8 cellular contexts compared by ENCODE assay signal in the genomic region with DNA sequence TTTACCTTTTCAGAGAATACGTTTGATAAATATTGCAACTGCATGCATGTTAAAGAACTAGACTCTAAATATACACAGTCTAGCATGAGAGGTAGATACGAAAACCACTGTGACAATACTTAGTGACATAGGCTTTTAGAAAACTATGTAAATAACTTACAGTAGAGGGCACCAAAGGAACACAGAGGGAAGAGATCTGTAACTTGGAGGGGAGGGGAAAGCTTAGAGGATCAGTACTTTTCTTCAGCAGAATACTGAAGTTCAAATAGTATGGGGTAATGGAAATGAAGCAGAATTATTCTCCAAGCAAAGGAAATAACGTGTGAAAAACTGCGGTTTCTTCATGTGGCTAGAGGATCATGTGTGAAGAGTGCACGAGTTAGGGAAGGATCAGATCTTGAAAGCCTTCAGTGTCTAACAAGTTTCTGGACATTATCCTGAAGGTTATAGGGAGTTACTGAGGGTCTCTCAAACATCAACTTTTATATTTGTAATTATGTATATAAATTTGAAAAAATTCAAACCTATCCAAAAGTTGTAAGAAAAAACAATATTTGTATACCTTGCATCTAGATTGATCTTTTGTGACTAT.
A peak's percentile ranks its signal among the peaks of the same experiment; 100 is the strongest.
DNase-seq lines count a peak whose midpoint lies in the region; ATAC-seq, FAIRE-seq and TF ChIP-seq lines count a peak whose summit lies in the region.

No MANE protein-coding gene starts in this region.

- WGBS in HepG2 (ENCODE audit: low lambda C conversion rate): 1% methylated on average over 5 of the region's 5 CpGs

- ATAC-seq in HG02588 (IDR thresholded peaks at IDR 0.05; ENCODE audit: unreplicated experiment) (peak; percentile 77), HepG2 (peak; percentile 92)

- no peak overlapping the region for H3K27ac ChIP-seq in HepG2 (ENCODE audit: extremely low read length, insufficient read depth, low read length)

- CTCF ChIA-PET in HepG2 (lab: Yijun Ruan, JAX; ENCODE audit: low intra/inter-chr PET ratio, low total read pairs): interaction anchor here (0.7 kb wide), 1 partner anchor 173 kb away, joined by 3 read pairs; no protein-coding TSS in a partner anchor

- peak; percentile 25 to 49 for DNase-seq in SHP77 (lab: John Stamatoyannopoulos, UW)
- no peak for DNase-seq in SHP77 treated with DMSO at 0.1 percent for 48 hours (lab: John Stamatoyannopoulos, UW)
- DNase-seq in NCI-H510A (lab: John Stamatoyannopoulos, UW): peak; percentile 9
- peak; percentile 61 for DNase-seq in cerebellar cortex (ENCODE audit: low spot score)
- peak; percentile 20 for DNase-seq in HepG2 (ENCODE audit: low spot score)
- DNase-seq in KG1 (lab: John Stamatoyannopoulos, UW): no peak
- DNase-seq in activated gamma-delta T cell (lab: John Stamatoyannopoulos, UW): no peak

- TF ChIP-seq EP300 in HepG2 (IDR thresholded peaks at IDR 0.05; ENCODE audit: low read depth in 2 of 2, low read length in 2 of 2) (no peak), HepG2 (CRISPR knock-in tag; IDR thresholded peaks at IDR 0.05; ENCODE audit: borderline replicate concordance) (no peak)

- no peaks in the 10 kb centered on the region for H3K79me2 ChIP-seq in HepG2 (ENCODE audit: insufficient read depth, low read length)

- no peak for TF ChIP-seq POLR2A in HepG2 (IDR thresholded peaks at IDR 0.05; ENCODE audit: insufficient read depth in 1 of 2, low read depth in 2 of 2, low read length in 2 of 2)

- H3K27me3 ChIP-seq in HepG2 (ENCODE audit: control insufficient read depth in 1 of 2, insufficient read depth in 2 of 2, low read length in 2 of 2): no peaks in the 10 kb centered on the region

- H3K9me3 ChIP-seq in HepG2 (ENCODE audit: low read length): no peaks in the 10 kb centered on the region

- peak; percentile 69 for TF ChIP-seq CTCF in HepG2 (CRISPR knock-in tag; IDR thresholded peaks at IDR 0.05)

- H2AFZ ChIP-seq in HepG2 (ENCODE audit: low read length): no peak overlapping the region

- no peak for TF ChIP-seq RAD21 in HepG2 (CRISPR knock-in tag; IDR thresholded peaks at IDR 0.05)

- intact Hi-C loops in HepG2 (cut with micrococcal nuclease; ENCODE audit: unreplicated experiment): no loop called here

- no peak overlapping the region for H3K4me3 ChIP-seq in HepG2 (replicated peaks in 1 of 3; ENCODE audit: insufficient read depth in 1 of 3, low read depth in 2 of 3, low read length in 3 of 3)

- H3K4me1 ChIP-seq in HepG2 (ENCODE audit: insufficient read depth, low read length): no peaks in the 10 kb centered on the region

- peak; percentile 18 for FAIRE-seq in HepG2 (lab: Jason Lieb, UNC)

- H3K36me3 ChIP-seq in HepG2 (replicated peaks in 1 of 2; ENCODE audit: control insufficient read depth in 1 of 2, insufficient read depth in 2 of 2, low read length in 2 of 2): no peaks in the 10 kb centered on the region

- BruUV-seq in HepG2 (replicated peaks; lab: Mats Ljungman, UMichigan): no TSS peak

- in situ Hi-C loops in HepG2 (cut with HindIII; ENCODE audit: extremely low pct_ligation_motif_present, low pct_unique_long_range_greater_than_20kb): no loop called here

- H3K9ac ChIP-seq in HepG2 (ENCODE audit: insufficient read depth, low read depth, low read length): no peak overlapping the region

- H3K4me2 ChIP-seq in HepG2 (ENCODE audit: low read depth, low read length): no peak overlapping the region

- no peaks in the 10 kb centered on the region for H4K20me1 ChIP-seq in HepG2 (ENCODE audit: insufficient read depth, low read length)

- POLR2A ChIA-PET in HepG2 (lab: Yijun Ruan, JAX): no interaction called here

TF ChIP-seq in HepG2, 621 proteins besides CTCF, POLR2A, EP300 and RAD21 (continues in another document):
- TF ChIP-seq ZNF232 (CRISPR knock-in tag; IDR thresholded peaks at IDR 0.05; ENCODE audit: borderline replicate concordance) (no peak), CBX5 (CRISPR knock-in tag; IDR thresholded peaks at IDR 0.05; ENCODE audit: borderline replicate concordance) (no peak), SATB2 (CRISPR knock-in tag; IDR thresholded peaks at IDR 0.05) (no peak), ATF7-NPFF (CRISPR knock-in tag; IDR thresholded peaks at IDR 0.05; ENCODE audit: low read depth) (no peak), KDM3A (CRISPR knock-in tag; IDR thresholded peaks at IDR 0.05; ENCODE audit: low read depth) (no peak), CHD2 (IDR thresholded peaks at IDR 0.05; ENCODE audit: low read depth, low read length) (no peak), ZNF136 (CRISPR knock-in tag; IDR thresholded peaks at IDR 0.05; ENCODE audit: low read depth) (no peak), CREB1 (IDR thresholded peaks at IDR 0.05) (no peak), CREB1 (CRISPR knock-in tag; IDR thresholded peaks at IDR 0.05) (no peak), NCOA5 (CRISPR knock-in tag; IDR thresholded peaks at IDR 0.05) (no peak), STAG1 (CRISPR knock-in tag; IDR thresholded peaks at IDR 0.05) (peak; percentile 58), FOXA1 (IDR thresholded peaks at IDR 0.05) (no peak), FOXA1 (CRISPR knock-in tag; IDR thresholded peaks at IDR 0.05) (0 out of 2 replicates have a peak, but pooled peaks have one; percentile 31), FOXO1 (CRISPR knock-in tag; IDR thresholded peaks at IDR 0.05) (no peak), TEAD3 (CRISPR knock-in tag; optimal IDR thresholded peaks at IDR 0.05; ENCODE audit: borderline replicate concordance) (peak; percentile 89), ZFP41 (CRISPR knock-in tag; IDR thresholded peaks at IDR 0.05; ENCODE audit: borderline replicate concordance) (no peak), ZBTB44 (CRISPR knock-in tag; IDR thresholded peaks at IDR 0.05) (no peak), TCF7 (IDR thresholded peaks at IDR 0.05; ENCODE audit: low read depth) (no peak), ZSCAN30 (CRISPR knock-in tag; IDR thresholded peaks at IDR 0.05) (no peak)
- TF ChIP-seq, protein P1, sequence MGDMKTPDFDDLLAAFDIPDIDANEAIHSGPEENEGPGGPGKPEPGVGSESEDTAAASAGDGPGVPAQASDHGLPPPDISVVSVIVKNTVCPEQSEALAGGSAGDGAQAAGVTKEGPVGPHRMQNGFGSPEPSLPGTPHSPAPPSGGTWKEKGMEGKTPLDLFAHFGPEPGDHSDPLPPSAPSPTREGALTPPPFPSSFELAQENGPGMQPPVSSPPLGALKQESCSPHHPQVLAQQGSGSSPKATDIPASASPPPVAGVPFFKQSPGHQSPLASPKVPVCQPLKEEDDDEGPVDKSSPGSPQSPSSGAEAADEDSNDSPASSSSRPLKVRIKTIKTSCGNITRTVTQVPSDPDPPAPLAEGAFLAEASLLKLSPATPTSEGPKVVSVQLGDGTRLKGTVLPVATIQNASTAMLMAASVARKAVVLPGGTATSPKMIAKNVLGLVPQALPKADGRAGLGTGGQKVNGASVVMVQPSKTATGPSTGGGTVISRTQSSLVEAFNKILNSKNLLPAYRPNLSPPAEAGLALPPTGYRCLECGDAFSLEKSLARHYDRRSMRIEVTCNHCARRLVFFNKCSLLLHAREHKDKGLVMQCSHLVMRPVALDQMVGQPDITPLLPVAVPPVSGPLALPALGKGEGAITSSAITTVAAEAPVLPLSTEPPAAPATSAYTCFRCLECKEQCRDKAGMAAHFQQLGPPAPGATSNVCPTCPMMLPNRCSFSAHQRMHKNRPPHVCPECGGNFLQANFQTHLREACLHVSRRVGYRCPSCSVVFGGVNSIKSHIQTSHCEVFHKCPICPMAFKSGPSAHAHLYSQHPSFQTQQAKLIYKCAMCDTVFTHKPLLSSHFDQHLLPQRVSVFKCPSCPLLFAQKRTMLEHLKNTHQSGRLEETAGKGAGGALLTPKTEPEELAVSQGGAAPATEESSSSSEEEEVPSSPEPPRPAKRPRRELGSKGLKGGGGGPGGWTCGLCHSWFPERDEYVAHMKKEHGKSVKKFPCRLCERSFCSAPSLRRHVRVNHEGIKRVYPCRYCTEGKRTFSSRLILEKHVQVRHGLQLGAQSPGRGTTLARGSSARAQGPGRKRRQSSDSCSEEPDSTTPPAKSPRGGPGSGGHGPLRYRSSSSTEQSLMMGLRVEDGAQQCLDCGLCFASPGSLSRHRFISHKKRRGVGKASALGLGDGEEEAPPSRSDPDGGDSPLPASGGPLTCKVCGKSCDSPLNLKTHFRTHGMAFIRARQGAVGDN (CRISPR knock-in tag; IDR thresholded peaks at IDR 0.05): no peak
- TF ChIP-seq, protein P2, sequence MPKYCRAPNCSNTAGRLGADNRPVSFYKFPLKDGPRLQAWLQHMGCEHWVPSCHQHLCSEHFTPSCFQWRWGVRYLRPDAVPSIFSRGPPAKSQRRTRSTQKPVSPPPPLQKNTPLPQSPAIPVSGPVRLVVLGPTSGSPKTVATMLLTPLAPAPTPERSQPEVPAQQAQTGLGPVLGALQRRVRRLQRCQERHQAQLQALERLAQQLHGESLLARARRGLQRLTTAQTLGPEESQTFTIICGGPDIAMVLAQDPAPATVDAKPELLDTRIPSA (CRISPR knock-in tag; IDR thresholded peaks at IDR 0.05; ENCODE audit: borderline replicate concordance): no peak
- TF ChIP-seq, protein P3, sequence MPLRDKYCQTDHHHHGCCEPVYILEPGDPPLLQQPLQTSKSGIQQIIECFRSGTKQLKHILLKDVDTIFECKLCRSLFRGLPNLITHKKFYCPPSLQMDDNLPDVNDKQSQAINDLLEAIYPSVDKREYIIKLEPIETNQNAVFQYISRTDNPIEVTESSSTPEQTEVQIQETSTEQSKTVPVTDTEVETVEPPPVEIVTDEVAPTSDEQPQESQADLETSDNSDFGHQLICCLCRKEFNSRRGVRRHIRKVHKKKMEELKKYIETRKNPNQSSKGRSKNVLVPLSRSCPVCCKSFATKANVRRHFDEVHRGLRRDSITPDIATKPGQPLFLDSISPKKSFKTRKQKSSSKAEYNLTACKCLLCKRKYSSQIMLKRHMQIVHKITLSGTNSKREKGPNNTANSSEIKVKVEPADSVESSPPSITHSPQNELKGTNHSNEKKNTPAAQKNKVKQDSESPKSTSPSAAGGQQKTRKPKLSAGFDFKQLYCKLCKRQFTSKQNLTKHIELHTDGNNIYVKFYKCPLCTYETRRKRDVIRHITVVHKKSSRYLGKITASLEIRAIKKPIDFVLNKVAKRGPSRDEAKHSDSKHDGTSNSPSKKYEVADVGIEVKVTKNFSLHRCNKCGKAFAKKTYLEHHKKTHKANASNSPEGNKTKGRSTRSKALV (CRISPR knock-in tag; IDR thresholded peaks at IDR 0.05): no peak

Comparison
In these comparisons a context has a peak if more than half of its experiments do, and no peak if none do; other contexts are left out.
1. DNase-seq: peak in SHP77 (2 of 2), NCI-H510A (single experiment), cerebellar cortex (single experiment) and HepG2 (single experiment); none in SHP77 treated with DMSO at 0.1 percent for 48 hours (single experiment), KG1 (single experiment) and activated gamma-delta T cell (single experiment).